In genomic region chr1:64147759-64148158, GRCh38 we compare ENCODE assay signal across 1 cellular context.
TF ChIP-seq lines count a peak whose summit lies in the region.

No MANE protein-coding gene starts in this region.

TF ChIP-seq in WTC11, 78 proteins besides CTCF, POLR2A, EP300 and RAD21 (continued from another document):
- no peak for TF ChIP-seq ARID4B (CRISPR knock-in tag; IDR thresholded peaks at IDR 0.05; ENCODE audit: borderline replicate concordance)
- no peak for TF ChIP-seq HMGXB4 (CRISPR knock-in tag; IDR thresholded peaks at IDR 0.05)
- TF ChIP-seq GABPB1 (CRISPR knock-in tag; IDR thresholded peaks at IDR 0.05): no peak
- TF ChIP-seq PRDM15 (CRISPR knock-in tag; IDR thresholded peaks at IDR 0.05): no peak
- no peak for TF ChIP-seq ZNF416 (CRISPR knock-in tag; IDR thresholded peaks at IDR 0.05)
- no peak for TF ChIP-seq USF2 (CRISPR knock-in tag; IDR thresholded peaks at IDR 0.05)
- TF ChIP-seq ZNF263 (CRISPR knock-in tag; IDR thresholded peaks at IDR 0.05; ENCODE audit: low read depth): no peak
- TF ChIP-seq ZNF317 (CRISPR knock-in tag; IDR thresholded peaks at IDR 0.05; ENCODE audit: borderline replicate concordance, low read depth): no peak
- no peak for TF ChIP-seq HMGA2 (CRISPR knock-in tag; IDR thresholded peaks at IDR 0.05)
